Comparison of ENCODE assay signal across 19 cellular contexts in genomic region chr18:63376493-63377053, GRCh38. TPM values are rescaled to one million over a fixed set of nuclear protein-coding genes. Genes with fewer than 3 reads are reported as not detected.
DNase-seq lines count a peak whose midpoint lies in the region; ATAC-seq, FAIRE-seq and TF ChIP-seq lines count a peak whose summit lies in the region.
"Had no signal": no experiment of that assay in that cellular context is flagged by ENCODE, and none has a peak within 500 bp of the region (broad histone marks: within the 10 kb centered on the region; RNA-seq: fewer than 3 reads in every experiment).

No MANE protein-coding gene starts in this region.

- no peak for TF ChIP-seq EP300 in transverse colon (IDR thresholded peaks at IDR 0.05; ENCODE audit: low read depth)

- peaks cover 29% of the 10 kb centered on the region for H3K4me1 Mint-ChIP-seq in activated naive CD4-positive, alpha-beta T cell treated with anti-CD3 and anti-CD28 coated beads, Interleukin-2, amount 50 U/mL, for 24 hours

- no peaks in the 10 kb centered on the region for H3K27me3 Mint-ChIP-seq in activated naive CD4-positive, alpha-beta T cell treated with anti-CD3 and anti-CD28 coated beads, Interleukin-2, amount 50 U/mL, for 24 hours

- no peaks in the 10 kb centered on the region for H3K9me3 Mint-ChIP-seq in activated naive CD4-positive, alpha-beta T cell treated with anti-CD3 and anti-CD28 coated beads, Interleukin-2, amount 50 U/mL, for 24 hours

- no peaks in the 10 kb centered on the region for H3K9me3 ChIP-seq in transverse colon

- in situ Hi-C loops in transverse colon (cut with MboI; ENCODE audit: low pct_ligation_motif_present in 1 of 4, low pct_unique_long_range_greater_than_20kb in 1 of 4, low sequenced_read_pairs in 3 of 4): no loop called here

- no peaks in the 10 kb centered on the region for H3K27me3 ChIP-seq in transverse colon

- H3K4me3 Mint-ChIP-seq in activated naive CD4-positive, alpha-beta T cell treated with anti-CD3 and anti-CD28 coated beads, Interleukin-2, amount 50 U/mL, for 24 hours: no peak overlapping the region
- H3K4me3 Mint-ChIP-seq: activated naive CD4-positive, alpha-beta T cell treated with anti-CD3 and anti-CD28 coated beads for 36 hours; CD4-positive, CD25-positive, alpha-beta regulatory T cell; T-helper 1 cell treated with Interleukin-12 subunit alpha and Interleukin-12 subunit beta and Interleukin-4 antibody, amounts not matched to agents 30 μg/mL and 1 μg/mL, for 36 hours had no signal

- peak; percentile 32 for ATAC-seq in esophagus mucosa

- H3K36me3 ChIP-seq in transverse colon: no peaks in the 10 kb centered on the region

- no peak overlapping the region for H3K27ac ChIP-seq in transverse colon
- H3K27ac ChIP-seq: left ventricle myocardium inferior had no signal

- H3K36me3 Mint-ChIP-seq in activated naive CD4-positive, alpha-beta T cell treated with anti-CD3 and anti-CD28 coated beads, Interleukin-2, amount 50 U/mL, for 24 hours: peaks cover 3% of the 10 kb centered on the region

- WGBS in transverse colon (ENCODE audit: low coverage in 1 of 2), 2 donors: 90% methylated on average over 3 of the region's 3 CpGs; no CpG with 5 or more reads in 1 of the 2 donors

- H3K4me1 ChIP-seq in transverse colon: peaks cover 0 to 5% (median 0%) of the 10 kb centered on the region in 4 donors
- H3K4me1 ChIP-seq: left ventricle myocardium inferior had no signal

- intact Hi-C loops in transverse colon (cut with DNase I; ENCODE audit: low total_unique reads): no loop called here

- TF ChIP-seq CTCF in NB4 (IDR thresholded peaks at IDR 0.05; ENCODE audit: low read depth, low read length) (no peak), transverse colon (IDR thresholded peaks at IDR 0.05) (no peak)

- peak overlapping the region; percentile 1 for H3K27ac Mint-ChIP-seq in activated naive CD4-positive, alpha-beta T cell treated with anti-CD3 and anti-CD28 coated beads, Interleukin-2, amount 50 U/mL, for 24 hours
- H3K27ac Mint-ChIP-seq: activated naive CD4-positive, alpha-beta T cell treated with anti-CD3 and anti-CD28 coated beads for 36 hours; CD4-positive, CD25-positive, alpha-beta regulatory T cell; T-helper 1 cell treated with Interleukin-12 subunit alpha and Interleukin-12 subunit beta and Interleukin-4 antibody, amounts not matched to agents 30 μg/mL and 1 μg/mL, for 36 hours had no signal

- no peak for FAIRE-seq in frontal cortex (lab: Jason Lieb, UNC)
- FAIRE-seq: A204.1, endothelial cell of umbilical vein had no signal

- H3K4me3 ChIP-seq in NB4 (ENCODE audit: low read depth, low read length) (no peak overlapping the region), skeletal muscle cell (ENCODE audit: low read depth, low read length) (no peak overlapping the region), transverse colon (no peak overlapping the region)
- H3K4me3 ChIP-seq: left ventricle myocardium inferior had no signal

- TF ChIP-seq POLR2A in NB4 (IDR thresholded peaks at IDR 0.05; ENCODE audit: extremely low read depth, insufficient read length): no peak
- TF ChIP-seq POLR2A in transverse colon (IDR thresholded peaks at IDR 0.05): no peak

- no peak for DNase-seq in activated naive CD4-positive, alpha-beta T cell (lab: John Stamatoyannopoulos, UW)
- DNase-seq in NB4 (ENCODE audit: low read depth) (peak; percentile 61), skeletal muscle cell (ENCODE audit: low read depth) (peak; percentile 65), frontal cortex (ENCODE audit: low spot score in 2 of 2) (no peak), NCI-H2171 treated with DMSO at 0.1 percent for 48 hours (lab: John Stamatoyannopoulos, UW) (no peak), transverse colon (no peak)
- DNase-seq: activated CD4-positive, alpha-beta T cell treated with anti-CD3 and anti-CD28 coated beads, Interleukin-2, amount 50 U/mL, for 48 hours; activated naive CD4-positive, alpha-beta T cell treated with anti-CD3 and anti-CD28 coated beads for 36 hours; CD4-positive, CD25-positive, alpha-beta regulatory T cell; DMS53; left ventricle myocardium inferior; NCI-H1105; NCI-H524; SHP77 had no signal

RNA-seq across cellular contexts. Expression of gene KDSR, which starts 9.6 kb away (rescaled TPM):
- total RNA-seq in esophagus mucosa (37.8 TPM), frontal cortex (12.2 TPM), transverse colon (10 to 100 TPM; 13.1 to 37.2 (median 28.3) TPM)

RNA-seq across cellular contexts. Expression of gene VPS4B, which starts 45.7 kb away (rescaled TPM):
- 135 TPM for total RNA-seq in esophagus mucosa
- total RNA-seq in frontal cortex: 40.8 TPM
- 100 to 1,000 TPM in 1 of 4 donors, 10 to 100 TPM in 3; 40.4 to 122 (median 63.3) TPM for total RNA-seq in transverse colon

RNA-seq across cellular contexts. Expression of gene BCL2, which starts 57.0 kb away (rescaled TPM):
- total RNA-seq in esophagus mucosa (2.3 TPM), frontal cortex (17.9 TPM), transverse colon (10 to 100 TPM; 14.3 to 34.8 (median 23.5) TPM)

Comparison
In these comparisons a context has a peak if more than half of its experiments do, and no peak if none do; other contexts are left out.
1. DNase-seq: peak in NB4 (single experiment) and skeletal muscle cell (single experiment); none in activated naive CD4-positive, alpha-beta T cell (0 of 4), frontal cortex (0 of 2), NCI-H2171 treated with DMSO at 0.1 percent for 48 hours (single experiment) and transverse colon (single experiment).